ENCODE assay signal across 12 cellular contexts in the genomic region with DNA sequence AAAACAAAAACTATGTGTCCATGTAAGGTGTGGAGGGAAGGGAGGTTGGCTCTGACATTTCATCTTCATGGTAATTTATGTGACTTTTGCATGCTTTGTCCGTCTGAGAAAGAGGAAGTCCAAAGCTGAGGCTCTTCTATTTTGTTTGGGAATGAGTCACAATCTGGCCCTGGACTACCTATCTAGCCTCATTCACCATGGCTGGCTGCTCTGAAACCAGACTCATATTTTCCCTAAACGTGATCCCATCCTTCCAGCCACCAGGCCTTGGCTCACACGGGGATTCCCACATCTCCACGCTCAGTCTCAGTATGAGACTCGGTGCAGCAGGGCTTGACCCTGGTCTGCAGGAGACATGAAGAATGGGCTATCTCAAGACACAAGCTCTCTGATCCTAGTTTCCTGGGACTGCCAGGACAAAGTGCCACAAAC.
DNase-seq lines count a peak whose midpoint lies in the region; ATAC-seq, FAIRE-seq and TF ChIP-seq lines count a peak whose summit lies in the region.
"Had no signal": no experiment of that assay in that cellular context is flagged by ENCODE, and none has a peak within 500 bp of the region (broad histone marks: within the 10 kb centered on the region; RNA-seq: fewer than 3 reads in every experiment).

No MANE protein-coding gene starts in this region.

- H3K36me3 ChIP-seq in SJCRH30, result no peaks in the 10 kb centered on the region
- no peaks in the 10 kb centered on the region for H3K36me3 ChIP-seq in psoas muscle (ENCODE audit: insufficient read depth in 1 of 2, low read depth in 1 of 2)
- H3K36me3 ChIP-seq: neutrophil had no signal

- no peak for TF ChIP-seq POLR2A in H54 (IDR thresholded peaks at IDR 0.05; ENCODE audit: low read depth, low read length)

- 54 to 69% (median 59%) methylated on average over 5 of the region's 5 CpGs for WGBS in psoas muscle, 3 donors

- DNase-seq in H54 (ENCODE audit: insufficient read length, low spot score) (peak; percentile 21), M059J (ENCODE audit: low read depth) (peak; percentile 86), kidney glomerular epithelial cell (lab: John Stamatoyannopoulos, UW) (peak; percentile 59), nephron progenitor cell (no peak), SJCRH30 (no peak), psoas muscle (no peak), AML-193 (lab: John Stamatoyannopoulos, UW) (no peak)
- DNase-seq: activated CD8-positive, alpha-beta T cell treated with anti-CD3 and anti-CD28 coated beads, Interleukin-2, amount 10 ng/mL, durations not matched to agents 7 days and 5 days; NCI-H2081 treated with DMSO at 0.1 percent for 48 hours had no signal

- intact Hi-C loops in psoas muscle (cut with DNase I), result no loop called here

- H3K36me3 Mint-ChIP-seq in nephron progenitor cell (ENCODE audit: low read depth), result no peaks in the 10 kb centered on the region

- H3K4me3 ChIP-seq in SJCRH30, result no peak overlapping the region
- no peak overlapping the region for H3K4me3 ChIP-seq in psoas muscle

- ATAC-seq in GM18508 (IDR thresholded peaks at IDR 0.05; ENCODE audit: insufficient read depth, unreplicated experiment) (peak; percentile 92), psoas muscle (no peak)
- ATAC-seq: activated CD8-positive, alpha-beta T cell treated with anti-CD3 and anti-CD28 coated beads, Interleukin-2, amount 10 ng/mL, durations not matched to agents 7 days and 5 days had no signal

- no peak overlapping the region for H3K4me3 Mint-ChIP-seq in nephron progenitor cell
- H3K4me3 Mint-ChIP-seq: activated CD8-positive, alpha-beta T cell treated with anti-CD3 and anti-CD28 coated beads, Interleukin-2, amount 10 ng/mL, durations not matched to agents 7 days and 5 days had no signal

- no peak for TF ChIP-seq CTCF in nephron progenitor cell (IDR thresholded peaks at IDR 0.05)
- TF ChIP-seq CTCF in psoas muscle (IDR thresholded peaks at IDR 0.05), result no peak

- no peaks in the 10 kb centered on the region for H3K27me3 ChIP-seq in SJCRH30
- H3K27me3 ChIP-seq in psoas muscle (ENCODE audit: insufficient read depth in 3 of 3, low read length in 2 of 3), result no peaks in the 10 kb centered on the region
- H3K27me3 ChIP-seq: neutrophil had no signal

- H3K27ac ChIP-seq in SJCRH30, result no peak overlapping the region
- H3K27ac ChIP-seq in psoas muscle, result no peak overlapping the region
- H3K27ac ChIP-seq: neutrophil had no signal

- no peak overlapping the region for H3K27ac Mint-ChIP-seq in nephron progenitor cell
- H3K27ac Mint-ChIP-seq: activated CD8-positive, alpha-beta T cell treated with anti-CD3 and anti-CD28 coated beads, Interleukin-2, amount 10 ng/mL, durations not matched to agents 7 days and 5 days had no signal

- H3K9me3 ChIP-seq in SJCRH30 (replicated peaks) (no peaks in the 10 kb centered on the region), psoas muscle (no peaks in the 10 kb centered on the region)
- H3K9me3 ChIP-seq: neutrophil had no signal

- H3K4me1 Mint-ChIP-seq in nephron progenitor cell, result no peaks in the 10 kb centered on the region

- H3K9me3 Mint-ChIP-seq in nephron progenitor cell, result no peaks in the 10 kb centered on the region

- FAIRE-seq in H54 (lab: Jason Lieb, UNC), result peak; percentile 45
- FAIRE-seq: endometrium had no signal

- peaks cover 7% of the 10 kb centered on the region for H3K4me1 ChIP-seq in SJCRH30
- H3K4me1 ChIP-seq in psoas muscle, result peaks cover 19% of the 10 kb centered on the region

- H3K27me3 Mint-ChIP-seq in nephron progenitor cell (ENCODE audit: low read depth, poor library complexity), result peaks cover 7% of the 10 kb centered on the region

Comparison
In these comparisons a context has a peak if more than half of its experiments do, and no peak if none do; other contexts are left out.
1. DNase-seq: peak in H54 (single experiment), M059J (single experiment) and kidney glomerular epithelial cell (single experiment); none in nephron progenitor cell (single experiment), SJCRH30 (0 of 2), psoas muscle (0 of 2) and AML-193 (0 of 2).